Comparison of ENCODE assay signal across 24 cellular contexts in genomic region chr4:58808817-58809216, GRCh38.
"Had no signal": no experiment of that assay in that cellular context is flagged by ENCODE, and none has a peak within 500 bp of the region (broad histone marks: within the 10 kb centered on the region; RNA-seq: fewer than 3 reads in every experiment).

No MANE protein-coding gene starts in this region.

- H3K4me2 ChIP-seq: PC-9 had no signal

- H3K27me3 ChIP-seq: MG63, Peyer's patch, SJSA1 had no signal

- H3K36me3 ChIP-seq: MG63, Peyer's patch, SJSA1 had no signal

- H3K9me3 ChIP-seq: MG63, Peyer's patch, SJSA1 had no signal

- H3K4me1 ChIP-seq: Peyer's patch, SJSA1 had no signal

- H3K27ac ChIP-seq: PC-9, Peyer's patch, SJSA1, SK-N-MC had no signal

- ATAC-seq: HepG2 had no signal

- DNase-seq: IMR-90; Karpas-422; KG1; MG63; NCI-H1092; NCI-H1105 treated with DMSO at 0.1 percent for 48 hours; NCI-H1417 treated with DMSO at 0.1 percent for 48 hours; NCI-H1694; NCI-H187 treated with DMSO at 0.1 percent for 48 hours; NCI-H2029 treated with DMSO at 0.1 percent for 48 hours; NCI-H2171 treated with DMSO at 0.1 percent for 48 hours; NCI-H345; NCI-H446 treated with DMSO at 0.1 percent for 48 hours; NCI-H524; NCI-H526 treated with DMSO at 0.1 percent for 48 hours; NCI-H774; NK-92 treated with Interleukin-12 subunit alpha and Interleukin-12 subunit beta, amount 100 ng/mL, for 24 hours; PC-9; Peyer's patch; Right ventricle myocardium superior; SIG-M5 had no signal

- FAIRE-seq: HepG2 had no signal

- H3K4me3 ChIP-seq: MG63, PC-9, Peyer's patch, SJSA1, SK-N-MC had no signal
